Comparison of ENCODE assay signal across 1 cellular context in genomic region chr13:102225892-102226291, GRCh38.
TF ChIP-seq lines count a peak whose summit lies in the region.

No MANE protein-coding gene starts in this region.

TF ChIP-seq in HepG2, 621 proteins besides CTCF, POLR2A, EP300 and RAD21 (continued from another document):
- TF ChIP-seq HNF1A (IDR thresholded peaks at IDR 0.05; ENCODE audit: low read depth) (no peak), HNF1A (CRISPR knock-in tag; IDR thresholded peaks at IDR 0.05; ENCODE audit: borderline replicate concordance) (no peak), MEIS1 (CRISPR knock-in tag; IDR thresholded peaks at IDR 0.05; ENCODE audit: borderline replicate concordance) (no peak), ZNF17 (CRISPR knock-in tag; IDR thresholded peaks at IDR 0.05) (no peak), ZBTB8A (CRISPR knock-in tag; IDR thresholded peaks at IDR 0.05; ENCODE audit: borderline replicate concordance, low read depth) (no peak), NR2C2 (CRISPR knock-in tag; IDR thresholded peaks at IDR 0.05; ENCODE audit: borderline replicate concordance) (no peak), DMAP1 (CRISPR knock-in tag; IDR thresholded peaks at IDR 0.05) (no peak), POGZ (CRISPR knock-in tag; IDR thresholded peaks at IDR 0.05) (no peak), ZNF343 (CRISPR knock-in tag; IDR thresholded peaks at IDR 0.05) (no peak)
